1 cellular context compared by ENCODE assay signal in genomic region chr19:55114566-55115145, GRCh38.
TF ChIP-seq lines count a peak whose summit lies in the region.

No MANE protein-coding gene starts in this region.

TF ChIP-seq in HCT116, 20 proteins besides CTCF, POLR2A, EP300 and RAD21 (continued from another document):
- TF ChIP-seq REST (IDR thresholded peaks at IDR 0.05; ENCODE audit: low read depth): no peak
- TF ChIP-seq EZH2 (IDR thresholded peaks at IDR 0.05): no peak
- TF ChIP-seq ATF3 (IDR thresholded peaks at IDR 0.05): no peak
- no peak for TF ChIP-seq SIN3A (IDR thresholded peaks at IDR 0.05; ENCODE audit: low read depth)
- TF ChIP-seq CEBPB (IDR thresholded peaks at IDR 0.05; ENCODE audit: low read depth): no peak
TF ChIP-seq in HCT116: peak in this region for 0.
